28 cellular contexts compared by ENCODE assay signal in genomic region chr7:27590421-27590820, GRCh38.
"Had no signal": no experiment of that assay in that cellular context is flagged by ENCODE, and none has a peak within 500 bp of the region (broad histone marks: within the 10 kb centered on the region; RNA-seq: fewer than 3 reads in every experiment).

No MANE protein-coding gene starts in this region.

- H3K9me3 ChIP-seq: esophagus muscularis mucosa, ovary, psoas muscle, spleen, testis, tibial artery had no signal

- DNase-seq: dermis blood vessel endothelial cell; effector memory CD4-positive, alpha-beta T cell; foreskin melanocyte; glutamatergic neuron; hypothalamus; immature natural killer cell; natural killer cell; occipital lobe; ovary; posterior cingulate gyrus; psoas muscle; right cardiac atrium; spleen; stimulated activated CD4-positive, alpha-beta T cell treated with anti-CD3 and anti-CD28 coated beads, Interleukin-4, amount 100 ng/mL, for 4 hours; stimulated activated naive CD8-positive, alpha-beta T cell treated with anti-CD3 and anti-CD28 coated beads, Interleukin-15, Interleukin-2, amounts not matched to agents 100 U/mL and 50 U/mL, for 24 hours; substantia nigra; testis; tibial artery had no signal

- H3K27me3 Mint-ChIP-seq: type B pancreatic cell had no signal

- H3K4me1 ChIP-seq: esophagus muscularis mucosa, psoas muscle, tibial artery had no signal

- ATAC-seq: left lobe of liver; natural killer cell; psoas muscle; right cardiac atrium; stimulated activated memory B cell treated with anti-CD40 and anti-IgM and Interleukin-4, amounts not matched to agents 10 μg/mL and 1 μg/mL and 100 μg/mL, for 72 hours; stimulated activated naive CD8-positive, alpha-beta T cell treated with anti-CD3 and anti-CD28 coated beads, Interleukin-15, Interleukin-2, amounts not matched to agents 100 U/mL and 50 U/mL, for 24 hours had no signal

- H3K36me3 Mint-ChIP-seq: natural killer cell had no signal

- H3K9me3 Mint-ChIP-seq: immature natural killer cell; memory B cell; natural killer cell; stimulated activated memory B cell treated with anti-CD40 and anti-IgM and Interleukin-4, amounts not matched to agents 10 μg/mL and 1 μg/mL and 100 μg/mL, for 72 hours; type B pancreatic cell had no signal

- H3K27ac ChIP-seq: coronary artery, esophagus muscularis mucosa, ovary, psoas muscle, skin epidermis, spleen, testis, tibial artery had no signal

- FAIRE-seq: endothelial cell of umbilical vein, keratinocyte had no signal

- H3K27ac Mint-ChIP-seq: immature natural killer cell; memory B cell; natural killer cell; stimulated activated memory B cell treated with anti-CD40 and anti-IgM and Interleukin-4, amounts not matched to agents 10 μg/mL and 1 μg/mL and 100 μg/mL, for 72 hours; type B pancreatic cell had no signal

- H3K4me3 Mint-ChIP-seq: immature natural killer cell; memory B cell; natural killer cell; stimulated activated memory B cell treated with anti-CD40 and anti-IgM and Interleukin-4, amounts not matched to agents 10 μg/mL and 1 μg/mL and 100 μg/mL, for 72 hours; type B pancreatic cell had no signal

- H3K27me3 ChIP-seq: esophagus muscularis mucosa, ovary, spleen, testis, tibial artery had no signal

- H3K36me3 ChIP-seq: ovary, spleen had no signal

- H3K4me3 ChIP-seq: coronary artery, esophagus muscularis mucosa, lung, ovary, psoas muscle, skin epidermis, spleen, testis, tibial artery had no signal
